ENCODE assay signal across 8 cellular contexts in the genomic region with DNA sequence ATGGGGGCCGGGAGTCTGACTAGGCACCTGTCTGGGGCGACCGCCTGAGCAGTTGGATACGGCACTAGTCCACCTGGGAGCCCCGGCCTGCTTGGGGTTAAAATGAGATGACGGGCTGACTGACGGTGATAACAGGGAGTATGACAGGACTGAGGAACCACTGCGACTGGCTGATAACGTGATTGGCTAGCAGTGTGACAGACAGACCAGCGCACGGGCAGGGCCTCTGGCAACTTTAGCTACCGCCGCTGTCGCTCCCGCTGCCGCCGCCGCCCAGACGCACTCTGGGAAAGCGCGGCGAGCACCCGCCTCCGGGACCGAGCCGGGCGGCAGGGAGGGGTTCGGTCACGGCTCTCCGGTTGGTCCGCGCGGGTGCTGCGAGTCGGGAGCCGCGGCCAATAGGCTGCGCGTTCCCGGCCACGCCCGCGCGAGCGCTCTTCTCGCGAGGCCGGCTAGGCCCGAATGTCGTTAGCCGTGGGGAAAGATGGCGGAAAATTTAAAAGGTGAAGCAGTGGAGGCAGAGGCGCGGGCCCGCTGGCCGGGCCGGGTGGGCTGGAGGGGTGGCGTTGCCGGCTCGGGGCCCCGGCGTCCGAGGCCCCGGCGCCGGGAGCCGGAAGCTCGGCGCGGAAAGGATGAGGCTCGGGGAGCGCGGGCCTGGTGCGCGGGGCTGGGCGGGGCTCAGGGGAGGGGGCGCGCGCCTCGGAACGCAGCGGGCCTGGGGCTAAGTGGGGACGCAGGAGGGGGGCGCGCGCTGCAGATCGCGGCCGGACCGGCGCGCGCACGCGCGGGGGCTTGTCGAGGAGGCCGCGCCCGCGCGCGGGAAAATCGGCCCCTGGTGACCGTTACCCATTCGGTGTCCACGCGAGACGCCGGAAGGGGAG. TPM values are rescaled to one million over a fixed set of nuclear protein-coding genes. Genes with fewer than 3 reads are reported as not detected.
DNase-seq lines count a peak whose midpoint lies in the region; ATAC-seq, FAIRE-seq and TF ChIP-seq lines count a peak whose summit lies in the region.

A gene with protein sequence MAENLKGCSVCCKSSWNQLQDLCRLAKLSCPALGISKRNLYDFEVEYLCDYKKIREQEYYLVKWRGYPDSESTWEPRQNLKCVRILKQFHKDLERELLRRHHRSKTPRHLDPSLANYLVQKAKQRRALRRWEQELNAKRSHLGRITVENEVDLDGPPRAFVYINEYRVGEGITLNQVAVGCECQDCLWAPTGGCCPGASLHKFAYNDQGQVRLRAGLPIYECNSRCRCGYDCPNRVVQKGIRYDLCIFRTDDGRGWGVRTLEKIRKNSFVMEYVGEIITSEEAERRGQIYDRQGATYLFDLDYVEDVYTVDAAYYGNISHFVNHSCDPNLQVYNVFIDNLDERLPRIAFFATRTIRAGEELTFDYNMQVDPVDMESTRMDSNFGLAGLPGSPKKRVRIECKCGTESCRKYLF (plus strand): TSS at position 434 of the 881 bp plus-strand sequence. CDS start 51 bp downstream, at position 485.

- H3K9me3 Mint-ChIP-seq in activated T-helper 1 cell treated with anti-CD3 and anti-CD28 coated beads, Interleukin-12 subunit alpha, Interleukin-12 subunit beta, Interleukin-2, Interleukin-4 antibody, amounts not matched to agents 30 ng/mL and 10 ng/mL and 1 ng/mL, durations not matched to agents 14 hours and 24 hours and 36 hours = no peaks in the 10 kb centered on the region
- no peaks in the 10 kb centered on the region for H3K9me3 Mint-ChIP-seq in naive thymus-derived CD8-positive, alpha-beta T cell
- H3K9me3 Mint-ChIP-seq in stimulated activated naive B cell treated with anti-CD40 and anti-IgM and Interleukin-4, amounts not matched to agents 10 μg/mL and 1 μg/mL and 100 μg/mL, for 72 hours = no peaks in the 10 kb centered on the region

- H3K27me3 Mint-ChIP-seq in activated T-helper 1 cell treated with anti-CD3 and anti-CD28 coated beads, Interleukin-12 subunit alpha, Interleukin-12 subunit beta, Interleukin-2, Interleukin-4 antibody, amounts not matched to agents 30 ng/mL and 10 ng/mL and 1 ng/mL, durations not matched to agents 14 hours and 24 hours and 36 hours (ENCODE audit: insufficient read depth) = peaks cover 2% of the 10 kb centered on the region
- H3K27me3 Mint-ChIP-seq in naive thymus-derived CD8-positive, alpha-beta T cell = no peaks in the 10 kb centered on the region
- peaks cover 0 to 3% of the 10 kb centered on the region in 2 donors for H3K27me3 Mint-ChIP-seq in stimulated activated naive B cell treated with anti-CD40 and anti-IgM and Interleukin-4, amounts not matched to agents 10 μg/mL and 1 μg/mL and 100 μg/mL, for 72 hours

- ATAC-seq in naive thymus-derived CD8-positive, alpha-beta T cell = peak; percentile 92 to 95
- peak; percentile 91 to 96 for ATAC-seq in stimulated activated naive B cell treated with anti-CD40 and anti-IgM and Interleukin-4, amounts not matched to agents 10 μg/mL and 1 μg/mL and 100 μg/mL, for 72 hours (replicated peaks)

- intact Hi-C loops in activated T-helper 1 cell treated with anti-CD3 and anti-CD28 coated beads, Interleukin-12 subunit alpha, Interleukin-12 subunit beta, Interleukin-2, Interleukin-4 antibody, amounts not matched to agents 30 ng/mL and 10 ng/mL and 1 ng/mL, durations not matched to agents 14 hours and 24 hours and 36 hours (cut with micrococcal nuclease) = loop anchor here (1.0 to 5.0 kb wide), 10 partner anchors 13 to 262 kb away; a partner anchor contains a TSS

- peaks cover 35% of the 10 kb centered on the region for H3K4me1 Mint-ChIP-seq in activated T-helper 1 cell treated with anti-CD3 and anti-CD28 coated beads, Interleukin-12 subunit alpha, Interleukin-12 subunit beta, Interleukin-2, Interleukin-4 antibody, amounts not matched to agents 30 ng/mL and 10 ng/mL and 1 ng/mL, durations not matched to agents 14 hours and 24 hours and 36 hours (ENCODE audit: low read depth)
- peaks cover 14 to 29% (median 28%) of the 10 kb centered on the region in 4 donors for H3K4me1 Mint-ChIP-seq in naive thymus-derived CD8-positive, alpha-beta T cell
- peaks cover 15 to 31% of the 10 kb centered on the region in 2 donors for H3K4me1 Mint-ChIP-seq in stimulated activated naive B cell treated with anti-CD40 and anti-IgM and Interleukin-4, amounts not matched to agents 10 μg/mL and 1 μg/mL and 100 μg/mL, for 72 hours

- peak; percentile 28; the same call in 1 of the 2 replicates for TF ChIP-seq POLR2A in H54 (IDR thresholded peaks at IDR 0.05; ENCODE audit: low read depth, low read length)

- no peak for FAIRE-seq in H54 (lab: Jason Lieb, UNC)

- H3K4me3 Mint-ChIP-seq in activated T-helper 1 cell treated with anti-CD3 and anti-CD28 coated beads, Interleukin-12 subunit alpha, Interleukin-12 subunit beta, Interleukin-2, Interleukin-4 antibody, amounts not matched to agents 30 ng/mL and 10 ng/mL and 1 ng/mL, durations not matched to agents 14 hours and 24 hours and 36 hours = peak within 1 kb of the TSS; percentile 93
- peak within 1 kb of the TSS; percentile 82 to 98 (median 90) for H3K4me3 Mint-ChIP-seq in naive thymus-derived CD8-positive, alpha-beta T cell
- peak within 1 kb of the TSS; percentile 90 to 94 for H3K4me3 Mint-ChIP-seq in stimulated activated naive B cell treated with anti-CD40 and anti-IgM and Interleukin-4, amounts not matched to agents 10 μg/mL and 1 μg/mL and 100 μg/mL, for 72 hours

- peak; percentile 96 for DNase-seq in ELF-1 (ENCODE audit: low read depth, low spot score)
- peak; percentile 64 for DNase-seq in H54 (ENCODE audit: insufficient read length, low spot score)
- DNase-seq in LoVo (ENCODE audit: low spot score) = peak; percentile 83
- peak; percentile 92 for DNase-seq in RPMI8226
- peak; percentile 85 for DNase-seq in activated T-helper 1 cell treated with anti-CD3 and anti-CD28 coated beads, Interleukin-12 subunit alpha, Interleukin-12 subunit beta, Interleukin-2, Interleukin-4 antibody, amounts not matched to agents 30 ng/mL and 10 ng/mL and 1 ng/mL, durations not matched to agents 14 hours and 24 hours and 36 hours (ENCODE audit: low spot score)
- peak; percentile 88 for DNase-seq in fibroblast of gingiva (ENCODE audit: low read depth)
- peak; percentile 71 to 90 (median 83) for DNase-seq in naive thymus-derived CD8-positive, alpha-beta T cell
- DNase-seq in stimulated activated naive B cell treated with anti-CD40 and anti-IgM and Interleukin-4, amounts not matched to agents 10 μg/mL and 1 μg/mL and 100 μg/mL, for 72 hours = peak; percentile 84

- H3K27ac Mint-ChIP-seq in activated T-helper 1 cell treated with anti-CD3 and anti-CD28 coated beads, Interleukin-12 subunit alpha, Interleukin-12 subunit beta, Interleukin-2, Interleukin-4 antibody, amounts not matched to agents 30 ng/mL and 10 ng/mL and 1 ng/mL, durations not matched to agents 14 hours and 24 hours and 36 hours = peak within 1 kb of the TSS; percentile 91
- H3K27ac Mint-ChIP-seq in naive thymus-derived CD8-positive, alpha-beta T cell = peak within 1 kb of the TSS; percentile 94 to 98 (median 97)
- H3K27ac Mint-ChIP-seq in stimulated activated naive B cell treated with anti-CD40 and anti-IgM and Interleukin-4, amounts not matched to agents 10 μg/mL and 1 μg/mL and 100 μg/mL, for 72 hours = peak within 1 kb of the TSS; percentile 95

- H3K36me3 Mint-ChIP-seq in activated T-helper 1 cell treated with anti-CD3 and anti-CD28 coated beads, Interleukin-12 subunit alpha, Interleukin-12 subunit beta, Interleukin-2, Interleukin-4 antibody, amounts not matched to agents 30 ng/mL and 10 ng/mL and 1 ng/mL, durations not matched to agents 14 hours and 24 hours and 36 hours (ENCODE audit: low read depth) = peaks cover 11% of the 10 kb centered on the region
- H3K36me3 Mint-ChIP-seq in naive thymus-derived CD8-positive, alpha-beta T cell = peaks cover 0 to 16% (median 0%) of the 10 kb centered on the region in 3 donors
- peaks cover 8 to 12% of the 10 kb centered on the region in 2 donors for H3K36me3 Mint-ChIP-seq in stimulated activated naive B cell treated with anti-CD40 and anti-IgM and Interleukin-4, amounts not matched to agents 10 μg/mL and 1 μg/mL and 100 μg/mL, for 72 hours

- POLR2A ChIA-PET in naive thymus-derived CD8-positive, alpha-beta T cell (lab: Charles Lee) = interaction anchor here (0.6 to 3.5 kb wide), 11 partner anchors 13 to 262 kb away, joined by 3 to 31 read pairs (median 9); a partner anchor contains a TSS

RNA-seq across cellular contexts. Expression of the gene that starts here (rescaled TPM):
- 27.5 and 27.7 TPM in 2 replicates for total RNA-seq in activated T-helper 1 cell treated with anti-CD3 and anti-CD28 coated beads, Interleukin-12 subunit alpha, Interleukin-12 subunit beta, Interleukin-2, Interleukin-4 antibody, amounts not matched to agents 30 ng/mL and 10 ng/mL and 1 ng/mL, durations not matched to agents 14 hours and 24 hours and 36 hours
- 1 to 10 TPM; 9.4 to 9.8 TPM for total RNA-seq in naive thymus-derived CD8-positive, alpha-beta T cell
- 10 to 100 TPM in 2 of 3 donors, 1 to 10 TPM in 1; 9.8 to 13.9 (median 10.2) TPM for polyA plus RNA-seq in naive thymus-derived CD8-positive, alpha-beta T cell

Comparison
In these comparisons a context has a peak if more than half of its experiments do, and no peak if none do; other contexts are left out.
1. Peak in every context shown above with its lines: DNase-seq and ATAC-seq.